Comparison of ENCODE assay signal across 24 cellular contexts in the genomic region with DNA sequence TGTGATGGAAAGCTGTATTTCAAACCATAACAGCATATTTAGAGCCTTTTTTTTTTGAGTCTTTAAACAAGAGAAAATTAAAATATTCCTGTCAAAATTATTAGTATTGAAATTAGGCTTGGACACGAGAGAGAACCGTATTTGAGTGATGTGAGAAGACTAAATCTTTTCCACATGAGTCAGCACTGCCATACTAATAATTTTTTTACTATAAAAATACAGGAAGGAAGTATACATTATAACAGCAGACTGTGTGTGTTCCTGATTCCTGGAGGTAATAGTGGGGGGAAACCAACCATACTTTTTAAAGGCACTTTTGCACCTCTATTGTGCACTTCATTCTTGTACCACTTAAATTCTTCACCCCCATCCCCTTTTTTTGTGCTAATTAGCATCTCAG.
"Had no signal": no experiment of that assay in that cellular context is flagged by ENCODE, and none has a peak within 500 bp of the region (broad histone marks: within the 10 kb centered on the region; RNA-seq: fewer than 3 reads in every experiment).

No MANE protein-coding gene starts in this region.

- H3K4me1 ChIP-seq: left ventricle myocardium inferior, neural progenitor cell, prostate gland, spleen, vagina had no signal

- H3K27me3 ChIP-seq: neural progenitor cell, ovary, spleen, vagina had no signal

- H3K9me3 ChIP-seq: left ventricle myocardium inferior, ovary, prostate gland, spleen, thoracic aorta, vagina had no signal

- H3K4me1 Mint-ChIP-seq: activated CD4-positive, alpha-beta T cell treated with anti-CD3 and anti-CD28 coated beads, Interleukin-2, amount 10 ng/mL, durations not matched to agents 24 days and 14 days; activated CD8-positive, alpha-beta memory T cell treated with anti-CD3 and anti-CD28 coated beads, Interleukin-2, amount 10 ng/mL, durations not matched to agents 7 days and 5 days; activated naive CD4-positive, alpha-beta T cell treated with anti-CD3 and anti-CD28 coated beads, Interleukin-2, amount 10 ng/mL, durations not matched to agents 7 days and 5 days; brain; neural progenitor cell had no signal

- H3K27me3 Mint-ChIP-seq: activated CD4-positive, alpha-beta T cell treated with anti-CD3 and anti-CD28 coated beads, Interleukin-2, amount 10 ng/mL, durations not matched to agents 24 days and 14 days; activated CD8-positive, alpha-beta memory T cell treated with anti-CD3 and anti-CD28 coated beads, Interleukin-2, amount 10 ng/mL, durations not matched to agents 7 days and 5 days; activated CD8-positive, alpha-beta T cell treated with anti-CD3 and anti-CD28 coated beads for 36 hours; activated naive CD4-positive, alpha-beta T cell treated with anti-CD3 and anti-CD28 coated beads, Interleukin-2, amount 10 ng/mL, durations not matched to agents 7 days and 5 days; brain; naive thymus-derived CD4-positive, alpha-beta T cell; type B pancreatic cell had no signal

- H3K4me3 Mint-ChIP-seq: activated CD4-positive, alpha-beta T cell treated with anti-CD3 and anti-CD28 coated beads, Interleukin-2, amount 10 ng/mL, durations not matched to agents 24 days and 14 days; activated CD8-positive, alpha-beta memory T cell treated with anti-CD3 and anti-CD28 coated beads, Interleukin-2, amount 10 ng/mL, durations not matched to agents 7 days and 5 days; activated CD8-positive, alpha-beta T cell treated with anti-CD3 and anti-CD28 coated beads for 36 hours; activated naive CD4-positive, alpha-beta T cell treated with anti-CD3 and anti-CD28 coated beads, Interleukin-2, amount 10 ng/mL, durations not matched to agents 7 days and 5 days; brain; naive thymus-derived CD4-positive, alpha-beta T cell; neural progenitor cell; type B pancreatic cell had no signal

- H3K9me3 Mint-ChIP-seq: activated CD4-positive, alpha-beta T cell treated with anti-CD3 and anti-CD28 coated beads, Interleukin-2, amount 10 ng/mL, durations not matched to agents 24 days and 14 days; activated CD8-positive, alpha-beta T cell treated with anti-CD3 and anti-CD28 coated beads for 36 hours; activated naive CD4-positive, alpha-beta T cell treated with anti-CD3 and anti-CD28 coated beads, Interleukin-2, amount 10 ng/mL, durations not matched to agents 7 days and 5 days; brain; naive thymus-derived CD4-positive, alpha-beta T cell; neural progenitor cell; type B pancreatic cell had no signal

- H3K36me3 ChIP-seq: ovary, prostate gland had no signal

- H3K27ac Mint-ChIP-seq: activated CD4-positive, alpha-beta T cell treated with anti-CD3 and anti-CD28 coated beads, Interleukin-2, amount 10 ng/mL, durations not matched to agents 24 days and 14 days; activated CD8-positive, alpha-beta memory T cell treated with anti-CD3 and anti-CD28 coated beads, Interleukin-2, amount 10 ng/mL, durations not matched to agents 7 days and 5 days; activated CD8-positive, alpha-beta T cell treated with anti-CD3 and anti-CD28 coated beads for 36 hours; activated naive CD4-positive, alpha-beta T cell treated with anti-CD3 and anti-CD28 coated beads, Interleukin-2, amount 10 ng/mL, durations not matched to agents 7 days and 5 days; brain; naive thymus-derived CD4-positive, alpha-beta T cell; neural progenitor cell; type B pancreatic cell had no signal

- DNase-seq: activated CD4-positive, alpha-beta T cell treated with anti-CD3 and anti-CD28 coated beads, Interleukin-2, amount 10 ng/mL, durations not matched to agents 24 days and 14 days; activated CD8-positive, alpha-beta memory T cell treated with anti-CD3 and anti-CD28 coated beads, Interleukin-2, amount 10 ng/mL, durations not matched to agents 7 days and 5 days; activated CD8-positive, alpha-beta T cell treated with anti-CD3 and anti-CD28 coated beads for 36 hours; activated effector memory CD4-positive, alpha-beta T cell treated with anti-CD3 and anti-CD28 coated beads, Interleukin-2, amount 50 U/mL, for 16 hours; activated naive CD4-positive, alpha-beta T cell treated with anti-CD3 and anti-CD28 coated beads, Interleukin-2, amount 10 ng/mL, durations not matched to agents 7 days and 5 days; activated T-cell treated with anti-CD3 and anti-CD28 coated beads for 4 hours; caudate nucleus; effector memory CD4-positive, alpha-beta T cell; hippocampal formation; left ventricle myocardium inferior; naive thymus-derived CD4-positive, alpha-beta T cell; ovary; spleen; stimulated activated CD4-positive, alpha-beta T cell treated with anti-CD3 and anti-CD28 coated beads, Interleukin-4, amount 100 ng/mL, for 1 hour; stimulated activated naive CD4-positive, alpha-beta T cell had no signal

- H3K4me3 ChIP-seq: left ventricle myocardium inferior, neural progenitor cell, ovary, prostate gland, spleen, thoracic aorta, vagina had no signal

- ATAC-seq: activated CD4-positive, CD25-positive, alpha-beta regulatory T cell treated with anti-CD3 and anti-CD28 coated beads, Interleukin-2, amount 50 U/mL, for 24 hours; activated CD8-positive, alpha-beta memory T cell treated with anti-CD3 and anti-CD28 coated beads, Interleukin-2, amount 10 ng/mL, durations not matched to agents 7 days and 5 days; activated CD8-positive, alpha-beta T cell treated with anti-CD3 and anti-CD28 coated beads for 36 hours; esophagus mucosa; naive thymus-derived CD4-positive, alpha-beta T cell had no signal

- H3K27ac ChIP-seq: left ventricle myocardium inferior, neural progenitor cell, ovary, prostate gland, spleen, thoracic aorta, vagina, VCaP had no signal
